In genomic region chr12:84911331-84912190, GRCh38 we compare ENCODE assay signal across 1 cellular context.
TF ChIP-seq lines count a peak whose summit lies in the region.

No MANE protein-coding gene starts in this region.

TF ChIP-seq in H1, 55 proteins besides CTCF, POLR2A, EP300 and RAD21 (continued from another document):
- TF ChIP-seq E2F6 (IDR thresholded peaks at IDR 0.05) (peak; percentile 58; the same call in 1 of the 2 replicates), SP1 (IDR thresholded peaks at IDR 0.05; ENCODE audit: low read depth, low read length) (no peak), CREB1 (IDR thresholded peaks at IDR 0.05) (peak; percentile 92), JUND (IDR thresholded peaks at IDR 0.05; ENCODE audit: low read length) (0 out of 2 replicates have a peak, but pooled peaks have one; percentile 28), CBX8 (IDR thresholded peaks at IDR 0.05; ENCODE audit: borderline replicate concordance, low read depth, low read length) (no peak), RBBP5 (IDR thresholded peaks at IDR 0.05; ENCODE audit: borderline replicate concordance, low read depth, low read length) (peak; percentile 97), SIN3A (conservative IDR thresholded peaks at IDR 0.05 in 1 of 2, IDR thresholded peaks at IDR 0.05 in 1 of 2; ENCODE audit: low read depth in 1 of 2, low read length in 2 of 2) (peak in 1 of 2 experiments; percentile 66; a peak in 1 of 4 replicates), ASH2L (IDR thresholded peaks at IDR 0.05; ENCODE audit: low read length) (peak; percentile 92), KDM4A (IDR thresholded peaks at IDR 0.05; ENCODE audit: low read depth, low read length, severe bottlenecking) (peak; percentile 52), EZH2 (IDR thresholded peaks at IDR 0.05; ENCODE audit: low read depth, low read length, severe bottlenecking) (no peak), EGR1 (IDR thresholded peaks at IDR 0.05; ENCODE audit: borderline replicate concordance, low read depth, low read length) (peak; percentile 34; the same call in 1 of the 2 replicates), ATF2 (IDR thresholded peaks at IDR 0.05; ENCODE audit: low read length) (peak; percentile 53; the same call in 1 of the 2 replicates), CHD7 (IDR thresholded peaks at IDR 0.05; ENCODE audit: insufficient replicate concordance, low read length) (no peak), CHD2 (IDR thresholded peaks at IDR 0.05; ENCODE audit: low read length) (0 out of 2 replicates have a peak, but pooled peaks have one; percentile 17), SUZ12 (IDR thresholded peaks at IDR 0.05; ENCODE audit: low read length) (peak; percentile 22; the same call in 1 of the 2 replicates), TBP (IDR thresholded peaks at IDR 0.05; ENCODE audit: low read depth, low read length) (peak; percentile 27; the same call in 1 of the 2 replicates)
